ENCODE assay signal across 1 cellular context in the genomic region with DNA sequence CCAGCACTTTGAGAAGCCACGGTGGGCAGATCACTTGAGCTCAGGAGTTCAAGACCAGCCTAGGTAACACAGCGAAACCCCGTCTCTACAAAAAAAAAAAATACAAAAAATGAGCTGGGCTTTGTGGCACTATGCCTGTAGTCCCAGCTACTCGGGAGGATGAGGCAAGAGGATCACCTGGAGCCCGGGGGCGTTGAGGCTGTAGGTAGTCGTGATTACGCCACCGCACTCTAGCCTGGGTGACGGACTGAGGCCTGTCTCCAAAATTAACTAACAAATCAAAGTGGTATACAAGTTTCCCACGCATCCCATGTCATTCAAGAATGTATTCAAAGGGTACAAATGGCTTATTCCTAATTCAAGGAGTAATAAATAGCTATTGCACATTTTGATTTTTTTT.
TF ChIP-seq lines count a peak whose summit lies in the region.

No MANE protein-coding gene starts in this region.

TF ChIP-seq in K562, 482 proteins besides CTCF, POLR2A, EP300 and RAD21:
- TF ChIP-seq CEBPB (tag; IDR thresholded peaks at IDR 0.05) (0 out of 2 replicates have a peak, but pooled peaks have one; percentile 33), MAFG (tag; conservative IDR thresholded peaks at IDR 0.05) (no peak)
